Comparison of ENCODE assay signal across 8 cellular contexts in the genomic region with DNA sequence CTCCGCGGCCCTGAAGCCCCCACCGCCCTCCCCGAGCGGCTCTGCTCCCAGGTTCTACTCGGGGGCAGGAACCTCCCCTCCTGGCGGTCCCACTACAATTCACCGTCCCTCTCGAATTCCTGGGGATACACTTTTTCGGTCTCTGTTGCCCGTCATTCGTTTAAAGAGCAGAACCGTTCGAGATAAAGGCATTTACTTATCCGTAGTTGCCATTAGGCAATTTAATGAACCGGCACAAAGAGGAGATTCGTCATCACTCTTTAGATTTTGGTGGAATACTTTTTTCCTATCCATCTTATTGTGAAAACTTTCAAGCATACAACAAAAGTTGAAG. TPM values are rescaled to one million over a fixed set of nuclear protein-coding genes. Genes with fewer than 3 reads are reported as not detected.
DNase-seq lines count a peak whose midpoint lies in the region; ATAC-seq and TF ChIP-seq lines count a peak whose summit lies in the region.

No MANE protein-coding gene starts in this region.

- H3K27me3 Mint-ChIP-seq in Calu3 (ENCODE audit: unreplicated experiment) (no peaks in the 10 kb centered on the region), neural progenitor cell (ENCODE audit: insufficient read depth, low read depth) (peaks cover 14% of the 10 kb centered on the region)

- TF ChIP-seq CTCF in Calu3 (IDR thresholded peaks at IDR 0.05; ENCODE audit: unreplicated experiment) (no peak), NB4 (IDR thresholded peaks at IDR 0.05; ENCODE audit: low read depth, low read length) (no peak), dorsolateral prefrontal cortex (IDR thresholded peaks at IDR 0.05 in 54 of 56, conservative IDR thresholded peaks at IDR 0.05 in 2 of 56; ENCODE audit: low read depth in 1 of 56, partially characterized antibody in 56 of 56) (no peak), neural progenitor cell (IDR thresholded peaks at IDR 0.05) (no peak)

- ATAC-seq in GM21619 (IDR thresholded peaks at IDR 0.05; ENCODE audit: unreplicated experiment): no peak
- ATAC-seq in HG02678 (IDR thresholded peaks at IDR 0.05; ENCODE audit: unreplicated experiment): no peak
- ATAC-seq in HG03432 (IDR thresholded peaks at IDR 0.05; ENCODE audit: unreplicated experiment): no peak

- peaks cover 39% of the 10 kb centered on the region for H3F3A ChIP-seq in neural progenitor cell (ENCODE audit: low read depth)

- H3K79me2 ChIP-seq in neural progenitor cell (ENCODE audit: low read depth): peaks cover 50% of the 10 kb centered on the region

- peak overlapping the region; percentile 90 for H2AFZ ChIP-seq in neural progenitor cell (replicated peaks)

- H3K27me3 ChIP-seq in dorsolateral prefrontal cortex (peaks cover 7 to 80% (median 56%) of the 10 kb centered on the region in 45 donors), neural progenitor cell (no peaks in the 10 kb centered on the region)

- no peak overlapping the region for H3K4me3 ChIP-seq in NB4 (ENCODE audit: low read depth, low read length)
- H3K4me3 ChIP-seq in dorsolateral prefrontal cortex: peak overlapping the region in 53 of 59 donors; percentile 31 to 69 (median 52)
- H3K4me3 ChIP-seq in neural progenitor cell: peak overlapping the region; percentile 96

- intact Hi-C loops in Calu3 (cut with micrococcal nuclease; ENCODE audit: unreplicated experiment): loop anchor here (2.0 to 5.0 kb wide), 4 partner anchors 93 to 403 kb away; no protein-coding TSS in a partner anchor
- intact Hi-C loops in dorsolateral prefrontal cortex (cut with DNase I): loop anchor here (5.0 to 10.0 kb wide), 2 partner anchors 531 to 638 kb away; no protein-coding TSS in a partner anchor

- H3K27ac Mint-ChIP-seq in Calu3 (ENCODE audit: unreplicated experiment) (peak overlapping the region; percentile 94), neural progenitor cell (peak overlapping the region; percentile 93)

- peaks cover 35% of the 10 kb centered on the region for H4K20me1 ChIP-seq in neural progenitor cell (ENCODE audit: low read depth)

- H3K4me1 Mint-ChIP-seq in Calu3 (ENCODE audit: low read depth, unreplicated experiment) (peaks cover 20% of the 10 kb centered on the region), neural progenitor cell (peaks cover 22% of the 10 kb centered on the region)

- no peaks in the 10 kb centered on the region for H3K9me3 Mint-ChIP-seq in Calu3 (ENCODE audit: low read depth, unreplicated experiment)
- peaks cover 2% of the 10 kb centered on the region for H3K9me3 Mint-ChIP-seq in neural progenitor cell

- H3K4me1 ChIP-seq in neural progenitor cell: peaks cover 16% of the 10 kb centered on the region

- DNase-seq in Calu3 (no peak), NB4 (ENCODE audit: low read depth) (peak; percentile 17), dorsolateral prefrontal cortex (no peak), neural progenitor cell (ENCODE audit: low spot score) (peak; percentile 53), midbrain (lab: John Stamatoyannopoulos, UW) (no peak)

- H3K4me2 ChIP-seq in neural progenitor cell: peak overlapping the region; percentile 88

- no TSS peak for BruUV-seq in Calu3 (replicated peaks; lab: Mats Ljungman, UMichigan)

- H3K36me3 ChIP-seq in neural progenitor cell: peaks cover 7% of the 10 kb centered on the region

- no peaks in the 10 kb centered on the region for H3K9me3 ChIP-seq in neural progenitor cell (ENCODE audit: low read depth)

- CTCF ChIA-PET in Calu3 (lab: Charles Lee): interaction anchor here (0.9 kb wide), 1 partner anchor 233 kb away, joined by 4 read pairs; no protein-coding TSS in a partner anchor

- H3K36me3 Mint-ChIP-seq in Calu3 (ENCODE audit: insufficient read depth, unreplicated experiment): peaks cover 53% of the 10 kb centered on the region
- H3K36me3 Mint-ChIP-seq in neural progenitor cell: peaks cover 14% of the 10 kb centered on the region

- no peak overlapping the region for H3K27ac ChIP-seq in dorsolateral prefrontal cortex
- H3K27ac ChIP-seq in neural progenitor cell: peak overlapping the region; percentile 93

- H3K9ac ChIP-seq in neural progenitor cell: peak overlapping the region; percentile 47

- peak overlapping the region; percentile 86 for H3K4me3 Mint-ChIP-seq in Calu3 (ENCODE audit: low read depth, unreplicated experiment)
- H3K4me3 Mint-ChIP-seq in neural progenitor cell: peak overlapping the region; percentile 89

- TF ChIP-seq POLR2A in NB4 (IDR thresholded peaks at IDR 0.05; ENCODE audit: extremely low read depth, insufficient read length): no peak

RNA-seq across cellular contexts. Expression of a gene that starts 1.1 kb away (rescaled TPM):
- 1,415 and 1,595 TPM in 2 replicates for total RNA-seq in Calu3 (2022)
- 10 to 100 TPM in 30 of 120 experiments, 1 to 10 TPM in 90; 1.4 to 17.5 (median 7.1) TPM for total RNA-seq in dorsolateral prefrontal cortex
- 330 and 448 TPM in 2 replicates for total RNA-seq in neural progenitor cell (ENCODE audit: low replicate concordance)

RNA-seq across cellular contexts. Expression of a gene that starts 52.3 kb away (rescaled TPM):
- 19.1 and 24.2 TPM in 2 replicates for total RNA-seq in Calu3 (2022)
- 10 to 100 TPM; 11.8 to 29.9 (median 22.5) TPM for total RNA-seq in dorsolateral prefrontal cortex
- total RNA-seq in neural progenitor cell (ENCODE audit: low replicate concordance): 13.2 and 20.8 TPM in 2 replicates

Comparison
In these comparisons a context has a peak if more than half of its experiments do, and no peak if none do; other contexts are left out.
1. DNase-seq: peak in NB4 (single experiment) and neural progenitor cell (single experiment); none in Calu3 (single experiment), dorsolateral prefrontal cortex (0 of 10) and midbrain (single experiment).
2. RNA of a gene that starts 1.1 kb away (total RNA-seq): 1,415 to 1,595 TPM in Calu3 and 330 to 448 TPM in neural progenitor cell; 1.4 to 17.5 TPM in dorsolateral prefrontal cortex; every median in the first group is over 10 times any median in the second.